In the genomic region with DNA sequence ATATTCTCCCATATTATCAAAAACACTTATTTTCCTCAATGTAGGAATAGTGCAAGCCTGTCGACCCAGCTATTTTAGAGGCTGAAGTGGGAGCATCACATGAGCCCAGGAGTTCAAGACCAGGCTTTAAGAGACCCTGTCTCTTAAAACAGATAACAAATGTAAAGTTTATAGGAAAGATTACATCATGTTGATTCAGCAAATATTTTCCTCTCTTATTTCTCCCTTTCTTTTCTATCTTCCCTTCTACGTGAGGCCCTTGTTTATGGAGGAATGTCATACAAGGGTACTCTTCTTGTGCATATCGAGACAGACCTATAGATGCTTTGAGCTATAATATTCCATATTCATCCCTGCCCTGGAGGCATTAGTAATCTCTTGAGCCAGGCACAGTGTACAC, we compare ENCODE assay signal across 16 cellular contexts. TPM values are rescaled to one million over a fixed set of nuclear protein-coding genes. Genes with fewer than 3 reads are reported as not detected.
A peak's percentile ranks its signal among the peaks of the same experiment; 100 is the strongest.
DNase-seq lines count a peak whose midpoint lies in the region; ATAC-seq, FAIRE-seq and TF ChIP-seq lines count a peak whose summit lies in the region.
"Had no signal": no experiment of that assay in that cellular context is flagged by ENCODE, and none has a peak within 500 bp of the region (broad histone marks: within the 10 kb centered on the region; RNA-seq: fewer than 3 reads in every experiment).

No MANE protein-coding gene starts in this region.

- 77% methylated on average over 3 of the region's 3 CpGs for WGBS in A549 (ENCODE audit: missing lambda C conversion rate)
- WGBS in K562 (ENCODE audit: insufficient coverage, low coverage, missing lambda C conversion rate): 9% methylated on average over 3 of the region's 3 CpGs

- H3K9me3 ChIP-seq in A549 (no peaks in the 10 kb centered on the region), HUES48 (ENCODE audit: control insufficient read depth, insufficient read depth, low read length) (no peaks in the 10 kb centered on the region), K562 (replicated peaks; ENCODE audit: control insufficient read depth, insufficient read depth, low read depth, low read length) (no peaks in the 10 kb centered on the region)
- H3K9me3 ChIP-seq: BLaER1 had no signal

- H3K9ac ChIP-seq in HUES48 (ENCODE audit: low read depth, low read length) (no peak overlapping the region), K562 (ENCODE audit: insufficient read depth in 1 of 2, low read depth in 2 of 2, low read length in 2 of 2) (no peak overlapping the region)
- H3K9ac ChIP-seq: BLaER1 had no signal

- no TSS peak for BruUV-seq in K562 (replicated peaks; lab: Mats Ljungman, UMichigan)

- no peaks in the 10 kb centered on the region for H3K79me2 ChIP-seq in K562 (ENCODE audit: control insufficient read depth, insufficient read depth, low read length)

- H3K27me3 ChIP-seq in HUES48 (ENCODE audit: control insufficient read depth, insufficient read depth, low read length) (no peaks in the 10 kb centered on the region), K562 (ENCODE audit: control insufficient read depth in 2 of 2, insufficient read depth in 2 of 2, low read length in 2 of 2) (no peaks in the 10 kb centered on the region)
- H3K27me3 ChIP-seq: BLaER1 had no signal

- FAIRE-seq in A549 (lab: Jason Lieb, UNC): no peak
- FAIRE-seq in K562 (lab: Jason Lieb, UNC): no peak

- peak overlapping the region; percentile 4 for H3K27ac Mint-ChIP-seq in type B pancreatic cell
- H3K27ac Mint-ChIP-seq: CD14-positive monocyte; CD4-positive, alpha-beta memory T cell; HFFc6 had no signal

- POLR2A ChIA-PET in A549 (lab: Yijun Ruan, JAX): no interaction called here
- POLR2A ChIA-PET in K562 (lab: Yijun Ruan, JAX): no interaction called here

- TF ChIP-seq CTCF in A549 (IDR thresholded peaks at IDR 0.05) (no peak), K562 (IDR thresholded peaks at IDR 0.05 in 2 of 3, conservative IDR thresholded peaks at IDR 0.05 in 1 of 3; ENCODE audit: insufficient read depth in 2 of 3, low read depth in 1 of 3, low read length in 3 of 3) (no peak), type B pancreatic cell (conservative IDR thresholded peaks at IDR 0.05) (no peak)

- no peaks in the 10 kb centered on the region for H3K9me1 ChIP-seq in K562 (ENCODE audit: control insufficient read depth, insufficient read depth, low read length)

- H3K4me3 Mint-ChIP-seq in type B pancreatic cell: no peak overlapping the region
- H3K4me3 Mint-ChIP-seq: CD14-positive monocyte; CD4-positive, alpha-beta memory T cell; HFFc6 had no signal

- peaks cover 15% of the 10 kb centered on the region; the same call in 2 of the 3 replicates for H3K4me1 ChIP-seq in A549
- peaks cover 33% of the 10 kb centered on the region for H3K4me1 ChIP-seq in HUES48 (ENCODE audit: control insufficient read depth, insufficient read depth, low read length)
- no peaks in the 10 kb centered on the region for H3K4me1 ChIP-seq in K562 (replicated peaks in 1 of 2; ENCODE audit: control insufficient read depth in 2 of 2, insufficient read depth in 2 of 2, low read length in 2 of 2)

- in situ Hi-C loops in K562 (cut with MboI): loop anchor here (10.0 kb wide), 1 partner anchor 292 kb away; no protein-coding TSS in a partner anchor

- H4K20me1 ChIP-seq in K562 (replicated peaks; ENCODE audit: control insufficient read depth, insufficient read depth, low read length): no peaks in the 10 kb centered on the region
- H4K20me1 ChIP-seq: BLaER1 had no signal

- DNase-seq in A549 (ENCODE audit: low read depth in 1 of 2, low spot score in 1 of 2): no peak
- no peak for DNase-seq in K562 (ENCODE audit: extremely low read depth in 1 of 4, low spot score in 3 of 4)
- no peak for DNase-seq in type B pancreatic cell (ENCODE audit: extremely low spot score, unreplicated experiment)
- no peak for DNase-seq in NCI-H510A treated with DMSO at 0.1 percent for 48 hours (lab: John Stamatoyannopoulos, UW)
- DNase-seq in occipital lobe (lab: John Stamatoyannopoulos, UW): no peak
- DNase-seq: CD4-positive, alpha-beta memory T cell; DMS153; DMS79; GDM1; HCEC 1CT; HFFc6 had no signal

- peaks cover 4% of the 10 kb centered on the region for H3K4me1 Mint-ChIP-seq in type B pancreatic cell (ENCODE audit: unreplicated experiment)
- H3K4me1 Mint-ChIP-seq: CD14-positive monocyte; CD4-positive, alpha-beta memory T cell had no signal

- no peak overlapping the region for H3K27ac ChIP-seq in A549
- H3K27ac ChIP-seq in HUES48 (ENCODE audit: low read depth, low read length): peak overlapping the region; percentile 53
- H3K27ac ChIP-seq in K562 (ENCODE audit: extremely low read depth, low read depth, low read length): no peak overlapping the region
- H3K27ac ChIP-seq: 22Rv1, BLaER1 had no signal

- peaks cover 11% of the 10 kb centered on the region for H3K36me3 Mint-ChIP-seq in type B pancreatic cell
- H3K36me3 Mint-ChIP-seq: CD14-positive monocyte; CD4-positive, alpha-beta memory T cell had no signal

- ATAC-seq in A549 (no peak), K562 (no peak), HG02981 (IDR thresholded peaks at IDR 0.05; ENCODE audit: unreplicated experiment) (no peak)

- TF ChIP-seq POLR2A in A549 (IDR thresholded peaks at IDR 0.05; ENCODE audit: low read length) (no peak), K562 (conservative IDR thresholded peaks at IDR 0.05) (no peak)

- H3K4me3 ChIP-seq in A549 (no peak overlapping the region), HUES48 (ENCODE audit: low read depth, low read length) (no peak overlapping the region), K562 (no peak overlapping the region)
- H3K4me3 ChIP-seq: BLaER1 had no signal

- no peaks in the 10 kb centered on the region for H3K27me3 Mint-ChIP-seq in type B pancreatic cell
- H3K27me3 Mint-ChIP-seq: CD4-positive, alpha-beta memory T cell had no signal

- TF ChIP-seq RAD21 in A549 (conservative IDR thresholded peaks at IDR 0.05 in 1 of 2, IDR thresholded peaks at IDR 0.05 in 1 of 2) (no peak), K562 (CRISPR knock-in tag; conservative IDR thresholded peaks at IDR 0.05 in 1 of 2, IDR thresholded peaks at IDR 0.05 in 1 of 2) (no peak)

- CTCF ChIA-PET in A549 (lab: Yijun Ruan, JAX): interaction anchor here (0.6 to 9.4 kb wide), 5 partner anchors 16 to 320 kb away, joined by 3 to 137 read pairs (median 7); a partner anchor contains a TSS
- CTCF ChIA-PET in K562 (lab: Yijun Ruan, JAX; ENCODE audit: low intra/inter-chr PET ratio): no interaction called here

- no peaks in the 10 kb centered on the region for H3K9me3 Mint-ChIP-seq in type B pancreatic cell
- H3K9me3 Mint-ChIP-seq: CD14-positive monocyte; CD4-positive, alpha-beta memory T cell; HFFc6 had no signal

- no peak overlapping the region for H2AFZ ChIP-seq in K562 (ENCODE audit: low read depth, low read length)

- intact Hi-C loops in K562 (cut with micrococcal nuclease): no loop called here

- H3K36me3 ChIP-seq in HUES48 (ENCODE audit: control insufficient read depth, insufficient read depth, low read length) (peaks cover 7% of the 10 kb centered on the region; the same call in 1 of the 2 replicates), K562 (ENCODE audit: control insufficient read depth, insufficient read depth, low read length) (no peaks in the 10 kb centered on the region)
- H3K36me3 ChIP-seq: BLaER1 had no signal

- TF ChIP-seq EP300 in A549 (IDR thresholded peaks at IDR 0.05) (no peak), K562 (IDR thresholded peaks at IDR 0.05; ENCODE audit: low read length) (no peak)

- H3K4me2 ChIP-seq in A549 (no peak overlapping the region), K562 (ENCODE audit: insufficient read depth, low read length) (no peak overlapping the region)
- H3K4me2 ChIP-seq: BLaER1 had no signal

TF ChIP-seq in A549, 52 proteins besides CTCF, POLR2A, EP300 and RAD21 (continues in another document):
- peak; percentile 58 for TF ChIP-seq MAFK (IDR thresholded peaks at IDR 0.05; ENCODE audit: partially characterized antibody)
- no peak for TF ChIP-seq ZNF302 (CRISPR knock-in tag; IDR thresholded peaks at IDR 0.05)
- no peak for TF ChIP-seq EHMT2 (IDR thresholded peaks at IDR 0.05; ENCODE audit: low read depth)

TF ChIP-seq in K562, 482 proteins besides CTCF, POLR2A, EP300 and RAD21 (continues in another document):
- TF ChIP-seq RFX1 (IDR thresholded peaks at IDR 0.05) (no peak), TEAD2 (tag; IDR thresholded peaks at IDR 0.05) (no peak), ZC3H4 (CRISPR knock-in tag; IDR thresholded peaks at IDR 0.05; ENCODE audit: borderline replicate concordance) (no peak), CXXC5 (CRISPR knock-in tag; IDR thresholded peaks at IDR 0.05) (no peak), MAFF (IDR thresholded peaks at IDR 0.05; ENCODE audit: low read length) (peak; percentile 4; the same call in 1 of the 2 replicates), HNRNPK (IDR thresholded peaks at IDR 0.05; ENCODE audit: low read depth, low read length, poor library complexity, severe bottlenecking) (no peak), ZNF316 (IDR thresholded peaks at IDR 0.05) (peak; percentile 74)

RNA-seq across cellular contexts. Expression of a gene that starts 36.5 kb away (rescaled TPM):
- polyA plus RNA-seq in A549 (2011; rRNA removed) (5.6 and 6.0 TPM in 2 replicates), A549 (2017; fragmentation: RNase III; extraction: RNeasy Plus Mini Kit Qiagen cat#74134 plus additional on column Dnase treatment) (1.7 to 2.2 TPM (median 2.0 TPM) in 3 replicates), K562 (2011; rRNA removed) (0.46 and 1.2 TPM in 2 replicates), K562 (2014; fragmentation: Illumina TruSeq; extraction: Trizol) (0.21 and 0.27 TPM in 2 replicates), K562 (2014; fragmentation: Nextera tagmentation; extraction: Ambion mirVana) (under 1 TPM; 0.08 to 0.10 TPM), K562 (2014; rRNA removed) (0.03 and 0.44 TPM in 2 replicates)
- 0.62 and 0.91 TPM in 2 replicates for polyA plus RNA-seq in A549 (2012; cell fraction: cytosol; rRNA removed)
- polyA plus RNA-seq in A549 (2012; cell fraction: nucleus; rRNA removed): 1.0 and 1.4 TPM in 2 replicates
- polyA minus RNA-seq in A549 (2011; rRNA and poly(A)+ RNA removed): 14.3 and 19.3 TPM in 2 replicates
- total RNA-seq in K562 (2011; cell fraction: chromatin; rRNA removed; ENCODE audit: low replicate concordance): 0.88 and 1.0 TPM in 2 replicates
- 0.26 and 0.33 TPM in 2 replicates for total RNA-seq in K562 (2011; cell fraction: nucleolus; rRNA removed)
- 0.22 and 0.76 TPM in 2 replicates for total RNA-seq in K562 (2011; cell fraction: nucleoplasm; rRNA removed)
- total RNA-seq in K562 (2014; rRNA removed) (0.05 and 0.78 TPM in 2 replicates), K562 (2014; rRNA removed; fragmentation: Illumina TruSeq; extraction: Trizol) (0.35 and 0.51 TPM in 2 replicates), K562 (2015; rRNA removed; fragmentation: Illumina TruSeq; extraction: Trizol) (0.19 and 0.36 TPM in 2 replicates), K562 (2021) (0.22 and 0.83 TPM in 2 replicates), type B pancreatic cell (ENCODE audit: low replicate concordance) (26.7 and 47.6 TPM in 2 replicates), occipital lobe (86.3 TPM)
- 0.16 and 0.34 TPM in 2 replicates for polyA plus RNA-seq in K562 (2011; cell fraction: cytosol; rRNA removed)
- polyA plus RNA-seq in K562 (2011; cell fraction: nucleus; rRNA removed): 0.20 and 1.1 TPM in 2 replicates
- 0.14 and 0.22 TPM in 2 replicates for polyA plus RNA-seq in K562 (2012)
- 1.1 and 4.9 TPM in 2 replicates for polyA minus RNA-seq in K562 (2011; rRNA and poly(A)+ RNA removed)
- polyA minus RNA-seq in K562 (2011; cell fraction: cytosol; rRNA and poly(A)+ RNA removed): 1.9 TPM in 1 of 2 replicates, not detected in the other
- polyA minus RNA-seq in K562 (2011; cell fraction: nucleus; rRNA and poly(A)+ RNA removed): 0.13 and 2.7 TPM in 2 replicates

Comparison
In these comparisons a context has a peak if more than half of its experiments do, and no peak if none do; other contexts are left out.
1. RNA of a gene that starts 36.5 kb away (total RNA-seq): 86.3 TPM in occipital lobe (single experiment) and 26.7 to 47.6 TPM in type B pancreatic cell; 0.05 to 1.0 TPM in K562; every median in the first group is over 10 times any median in the second.